7 cellular contexts compared by ENCODE assay signal in genomic region chr12:89950421-89950820, GRCh38.
DNase-seq lines count a peak whose midpoint lies in the region; ATAC-seq and TF ChIP-seq lines count a peak whose summit lies in the region.

No MANE protein-coding gene starts in this region.

- peak overlapping the region; percentile 98 for H3K27ac ChIP-seq in osteoblast (ENCODE audit: low read depth, low read length)

- POLR2A ChIA-PET in activated B cell treated with CpG ODN at 0.5 μM for 24 hours (lab: Charles Lee), result interaction anchor here (0.8 to 6.0 kb wide), 14 partner anchors 10 to 272 kb away, joined by 3 to 62 read pairs (median 4); partner anchors contain the start of gene ATP2B1

- TF ChIP-seq CTCF in activated B cell treated with CpG ODN at 0.5 μM for 24 hours (IDR thresholded peaks at IDR 0.05), result no peak
- TF ChIP-seq CTCF in osteoblast (IDR thresholded peaks at IDR 0.05; ENCODE audit: extremely low read depth, low read depth, low read length), result no peak

- H4K20me1 ChIP-seq in osteoblast (ENCODE audit: insufficient read depth, low read length), result no peaks in the 10 kb centered on the region

- no peaks in the 10 kb centered on the region for H3K79me2 ChIP-seq in osteoblast (ENCODE audit: insufficient read depth, low read length)

- intact Hi-C loops in activated B cell treated with CpG ODN at 0.5 μM for 24 hours (cut with micrococcal nuclease), result loop anchor here (1.0 to 10.0 kb wide), 11 partner anchors 10 to 786 kb away; partner anchors contain the start of gene DUSP6

- no peak overlapping the region for H3K4me3 ChIP-seq in osteoblast (ENCODE audit: insufficient read depth, low read length)

- H3K36me3 Mint-ChIP-seq in activated B cell treated with CpG ODN at 0.5 μM for 24 hours (ENCODE audit: low read depth), result peaks cover 3% of the 10 kb centered on the region

- H3K4me3 Mint-ChIP-seq in activated B cell treated with CpG ODN at 0.5 μM for 24 hours, result peak overlapping the region; percentile 64

- CTCF ChIA-PET in activated B cell treated with CpG ODN at 0.5 μM for 24 hours (lab: Charles Lee), result interaction anchor here (0.7 to 2.6 kb wide), 13 partner anchors 10 to 915 kb away, joined by 3 to 15 read pairs (median 4); partner anchors contain the start of gene ATP2B1

- no peaks in the 10 kb centered on the region for H3K27me3 ChIP-seq in osteoblast (ENCODE audit: insufficient read depth, low read length)

- no peak overlapping the region for H3K4me2 ChIP-seq in osteoblast (ENCODE audit: insufficient read depth, low read length)

- peak; percentile 28 for ATAC-seq in GM18870 (IDR thresholded peaks at IDR 0.05; ENCODE audit: unreplicated experiment)
- peak; percentile 52 for ATAC-seq in HG02678 (IDR thresholded peaks at IDR 0.05; ENCODE audit: unreplicated experiment)
- ATAC-seq in activated B cell treated with CpG ODN at 0.5 μM for 24 hours (ENCODE audit: low read depth), result peak; percentile 35

- no peaks in the 10 kb centered on the region for H3K36me3 ChIP-seq in osteoblast (ENCODE audit: insufficient read depth, low read length)

- H3K27me3 Mint-ChIP-seq in activated B cell treated with CpG ODN at 0.5 μM for 24 hours, result no peaks in the 10 kb centered on the region

- peaks cover 60% of the 10 kb centered on the region for H3K4me1 Mint-ChIP-seq in activated B cell treated with CpG ODN at 0.5 μM for 24 hours

- peaks cover 49% of the 10 kb centered on the region for H3K4me1 ChIP-seq in osteoblast (ENCODE audit: insufficient read depth, low read length)

- no peaks in the 10 kb centered on the region for H3K9me3 ChIP-seq in osteoblast (ENCODE audit: low read depth, low read length)

- H3K9me3 Mint-ChIP-seq in activated B cell treated with CpG ODN at 0.5 μM for 24 hours, result no peaks in the 10 kb centered on the region

- peak overlapping the region; percentile 90 for H3K27ac Mint-ChIP-seq in activated B cell treated with CpG ODN at 0.5 μM for 24 hours

- DNase-seq in activated B cell treated with CpG ODN at 0.5 μM for 24 hours (no peak), osteoblast (ENCODE audit: insufficient read length, low spot score, missing footprints) (no peak), GDM1 (lab: John Stamatoyannopoulos, UW) (no peak), CD1c-positive myeloid dendritic cell (ENCODE audit: extremely low spot score) (no peak), HCEC 1CT (no peak)

- H2AFZ ChIP-seq in osteoblast (ENCODE audit: low read length), result no peak overlapping the region
